9 cellular contexts compared by ENCODE assay signal in genomic region chr22:33519974-33520903, GRCh38.
"Had no signal": no experiment of that assay in that cellular context is flagged by ENCODE, and none has a peak within 500 bp of the region (broad histone marks: within the 10 kb centered on the region; RNA-seq: fewer than 3 reads in every experiment).

No MANE protein-coding gene starts in this region.

- H3K36me3 Mint-ChIP-seq: activated naive CD8-positive, alpha-beta T cell; brain; natural killer cell treated with Interleukin-12 subunit alpha and Interleukin-12 subunit beta and Interleukin-15 and Interleukin-18, amount 100 ng/mL, for 72 hours had no signal

- H3K4me3 Mint-ChIP-seq: activated naive CD8-positive, alpha-beta T cell; dendritic cell treated with granulocyte-macrophage colony-stimulating factor and Interleukin-4, amounts not matched to agents 40 ng/mL and 50 ng/mL, for 4 days; natural killer cell treated with Interleukin-12 subunit alpha and Interleukin-12 subunit beta and Interleukin-15 and Interleukin-18, amount 100 ng/mL, for 72 hours had no signal

- ATAC-seq: T-helper 17 cell had no signal

- H3K4me1 Mint-ChIP-seq: T-helper 17 cell had no signal

- DNase-seq: activated gamma-delta T cell; stimulated activated CD4-positive, alpha-beta T cell treated with anti-CD3 and anti-CD28 coated beads, Interleukin-4, amount 100 ng/mL, for 4 hours; T-helper 17 cell had no signal

- H3K27me3 Mint-ChIP-seq: activated naive CD8-positive, alpha-beta T cell; brain; dendritic cell treated with granulocyte-macrophage colony-stimulating factor and Interleukin-4, amounts not matched to agents 40 ng/mL and 50 ng/mL, for 4 days; natural killer cell treated with Interleukin-12 subunit alpha and Interleukin-12 subunit beta and Interleukin-15 and Interleukin-18, amount 100 ng/mL, for 72 hours had no signal

- H3K27ac Mint-ChIP-seq: activated naive CD8-positive, alpha-beta T cell; dendritic cell treated with granulocyte-macrophage colony-stimulating factor and Interleukin-4, amounts not matched to agents 40 ng/mL and 50 ng/mL, for 4 days; natural killer cell treated with Interleukin-12 subunit alpha and Interleukin-12 subunit beta and Interleukin-15 and Interleukin-18, amount 100 ng/mL, for 72 hours had no signal

- H3K9me3 ChIP-seq: mucosa of descending colon had no signal

- H3K9me3 Mint-ChIP-seq: dendritic cell treated with granulocyte-macrophage colony-stimulating factor and Interleukin-4, amounts not matched to agents 40 ng/mL and 50 ng/mL, for 4 days; natural killer cell treated with Interleukin-12 subunit alpha and Interleukin-12 subunit beta and Interleukin-15 and Interleukin-18, amount 100 ng/mL, for 72 hours had no signal

- H3K4me3 ChIP-seq: lung, mucosa of descending colon had no signal
